ENCODE assay signal across 12 cellular contexts in the genomic region with DNA sequence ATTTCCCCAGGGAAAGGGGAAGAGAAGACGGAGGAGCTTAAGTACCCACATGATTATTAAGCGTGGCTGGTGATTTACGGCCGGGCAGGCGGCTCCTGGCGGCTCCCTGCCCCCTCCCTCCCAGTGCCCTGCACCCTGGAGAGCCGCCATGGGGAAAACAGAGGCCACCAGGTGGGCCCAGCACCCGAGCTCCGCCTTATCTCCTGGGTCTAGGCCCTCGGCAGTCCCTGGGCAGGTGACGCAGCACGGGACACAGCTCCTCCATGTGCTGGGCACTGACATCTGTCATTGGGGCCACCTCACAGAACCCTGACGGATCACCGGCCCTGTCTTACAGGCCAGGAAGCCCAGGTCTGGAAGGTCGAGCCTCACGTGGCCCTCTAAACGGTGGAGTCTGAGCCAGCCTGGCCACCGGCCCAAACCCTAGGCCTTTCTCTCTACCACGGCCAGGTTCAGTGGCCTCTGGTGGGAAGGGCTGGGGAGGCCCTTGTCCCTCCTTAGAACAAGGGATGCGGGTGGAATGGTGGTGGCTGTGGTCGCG.
DNase-seq lines count a peak whose midpoint lies in the region; ATAC-seq and TF ChIP-seq lines count a peak whose summit lies in the region.
"Had no signal": no experiment of that assay in that cellular context is flagged by ENCODE, and none has a peak within 500 bp of the region (broad histone marks: within the 10 kb centered on the region; RNA-seq: fewer than 3 reads in every experiment).

No MANE protein-coding gene starts in this region.

- H3K27me3 ChIP-seq in AG04450 (ENCODE audit: control insufficient read depth, insufficient read depth, low read length) (no peaks in the 10 kb centered on the region), SJSA1 (replicated peaks) (no peaks in the 10 kb centered on the region), fibroblast of lung (ENCODE audit: control insufficient read depth, insufficient read depth, low read length) (no peaks in the 10 kb centered on the region), neural progenitor cell (no peaks in the 10 kb centered on the region)
- H3K27me3 ChIP-seq: BLaER1 treated with 17β-estradiol and CSF1 and Interleukin-3, amounts not matched to agents 10 nM and 100 nM had no signal

- H3K9me3 Mint-ChIP-seq in neural progenitor cell, result no peaks in the 10 kb centered on the region

- H3K36me3 ChIP-seq in SJSA1 (peaks cover 99% of the 10 kb centered on the region), fibroblast of lung (ENCODE audit: control insufficient read depth, insufficient read depth, low read length) (peaks cover 66% of the 10 kb centered on the region), neural progenitor cell (no peaks in the 10 kb centered on the region)

- H3K4me2 ChIP-seq in fibroblast of lung (ENCODE audit: extremely low read depth, insufficient read depth, low read length), result peak overlapping the region; percentile 77
- no peak overlapping the region for H3K4me2 ChIP-seq in neural progenitor cell

- H3K9me3 ChIP-seq in AG04450 (ENCODE audit: control insufficient read depth, insufficient read depth, low read length) (peaks cover 5% of the 10 kb centered on the region; the same call in 1 of the 2 replicates), SJSA1 (replicated peaks) (no peaks in the 10 kb centered on the region), fibroblast of lung (ENCODE audit: control insufficient read depth, insufficient read depth, low read depth, low read length) (no peaks in the 10 kb centered on the region), neural progenitor cell (ENCODE audit: low read depth) (no peaks in the 10 kb centered on the region)
- H3K9me3 ChIP-seq: BLaER1 treated with 17β-estradiol and CSF1 and Interleukin-3, amounts not matched to agents 10 nM and 100 nM had no signal

- H2AFZ ChIP-seq in fibroblast of lung (ENCODE audit: low read length) (no peak overlapping the region), neural progenitor cell (replicated peaks) (no peak overlapping the region)

- peaks cover 59% of the 10 kb centered on the region for H3K4me1 ChIP-seq in SJSA1 (replicated peaks)
- peaks cover 65% of the 10 kb centered on the region for H3K4me1 ChIP-seq in fibroblast of lung (ENCODE audit: control insufficient read depth, extremely low read depth, insufficient read depth, low read length)
- peaks cover 6% of the 10 kb centered on the region for H3K4me1 ChIP-seq in neural progenitor cell

- CTCF ChIA-PET in AG04450 (lab: Charles Lee), result interaction anchor here (3.1 kb wide), 1 partner anchor 84 kb away, joined by 29 read pairs; no protein-coding TSS in a partner anchor

- H3K9ac ChIP-seq in fibroblast of lung (ENCODE audit: insufficient read depth, low read length) (peak overlapping the region; percentile 66), neural progenitor cell (no peak overlapping the region)

- H3K4me3 Mint-ChIP-seq in neural progenitor cell, result peak overlapping the region; percentile 41

- H4K20me1 ChIP-seq in fibroblast of lung (ENCODE audit: control insufficient read depth, extremely low read depth, insufficient read depth, low read length), result peaks cover 5% of the 10 kb centered on the region
- H4K20me1 ChIP-seq in neural progenitor cell (ENCODE audit: low read depth), result no peaks in the 10 kb centered on the region

- H3K4me3 ChIP-seq in AG04450 (ENCODE audit: low read depth, low read length), result no peak overlapping the region
- no peak overlapping the region for H3K4me3 ChIP-seq in SJSA1
- H3K4me3 ChIP-seq in fibroblast of lung (replicated peaks in 1 of 4; ENCODE audit: control extremely low read depth in 1 of 4, insufficient read depth in 1 of 4, low read depth in 3 of 4, low read length in 4 of 4), result peak overlapping the region in 3 of 4 experiments; percentile 18 to 84 (median 81)
- H3K4me3 ChIP-seq in neural progenitor cell, result no peak overlapping the region
- H3K4me3 ChIP-seq: BLaER1 treated with 17β-estradiol and CSF1 and Interleukin-3, amounts not matched to agents 10 nM and 100 nM had no signal

- no peak for DNase-seq in AG04450 (ENCODE audit: low read depth, low spot score)
- no peak for DNase-seq in SJSA1 (ENCODE audit: low read depth in 1 of 2, low spot score in 2 of 2)
- peak in 1 of 2 donors; percentile 56 for DNase-seq in fibroblast of lung (ENCODE audit: low read depth in 2 of 2)
- DNase-seq in neural progenitor cell (ENCODE audit: low spot score), result no peak
- no peak for DNase-seq in GM19240 (ENCODE audit: insufficient read length, low spot score)
- DNase-seq: glutamatergic neuron, NCI-H510A treated with DMSO at 0.1 percent for 48 hours, nucleus accumbens had no signal

- ATAC-seq in HG03196 (IDR thresholded peaks at IDR 0.05; ENCODE audit: unreplicated experiment) (no peak), GM21737 (IDR thresholded peaks at IDR 0.05; ENCODE audit: unreplicated experiment) (no peak), HG03460 (IDR thresholded peaks at IDR 0.05; ENCODE audit: unreplicated experiment) (no peak)

- H3K27ac Mint-ChIP-seq in neural progenitor cell, result no peak overlapping the region

- H3K27ac ChIP-seq in AG04450 (ENCODE audit: low read depth, low read length) (peak overlapping the region; percentile 47), SJSA1 (peak overlapping the region; percentile 19; the same call in 1 of the 2 replicates), fibroblast of lung (ENCODE audit: insufficient read depth, low read length) (peak overlapping the region; percentile 97), neural progenitor cell (no peak overlapping the region)

- H3K4me1 Mint-ChIP-seq in neural progenitor cell, result peaks cover 5% of the 10 kb centered on the region

- TF ChIP-seq CTCF in AG04450 (IDR thresholded peaks at IDR 0.05; ENCODE audit: low read depth, low read length), result no peak
- TF ChIP-seq CTCF in fibroblast of lung (conservative IDR thresholded peaks at IDR 0.05 in 1 of 2, IDR thresholded peaks at IDR 0.05 in 1 of 2; ENCODE audit: low read depth in 1 of 2, low read length in 2 of 2), result no peak
- TF ChIP-seq CTCF in neural progenitor cell (IDR thresholded peaks at IDR 0.05), result no peak

- H3K79me2 ChIP-seq in fibroblast of lung (ENCODE audit: control insufficient read depth, insufficient read depth, low read length) (peaks cover 100% of the 10 kb centered on the region), neural progenitor cell (ENCODE audit: low read depth) (no peaks in the 10 kb centered on the region)

- no peaks in the 10 kb centered on the region for H3F3A ChIP-seq in neural progenitor cell (ENCODE audit: low read depth)

- peaks cover 6% of the 10 kb centered on the region for H3K27me3 Mint-ChIP-seq in neural progenitor cell (ENCODE audit: insufficient read depth, low read depth)

- POLR2A ChIA-PET in AG04450 (lab: Yijun Ruan, JAX), result interaction anchor here (1.2 kb wide), 1 partner anchor 84 kb away, joined by 4 read pairs; no protein-coding TSS in a partner anchor

- H3K36me3 Mint-ChIP-seq in neural progenitor cell, result no peaks in the 10 kb centered on the region

Comparison
In these comparisons a context has a peak if more than half of its experiments do, and no peak if none do; other contexts are left out.
1. H3K4me3 ChIP-seq: peak in fibroblast of lung (3 of 4); none in AG04450 (single experiment), SJSA1 (single experiment) and neural progenitor cell (single experiment).